Comparison of ENCODE assay signal across 1 cellular context in the genomic region with DNA sequence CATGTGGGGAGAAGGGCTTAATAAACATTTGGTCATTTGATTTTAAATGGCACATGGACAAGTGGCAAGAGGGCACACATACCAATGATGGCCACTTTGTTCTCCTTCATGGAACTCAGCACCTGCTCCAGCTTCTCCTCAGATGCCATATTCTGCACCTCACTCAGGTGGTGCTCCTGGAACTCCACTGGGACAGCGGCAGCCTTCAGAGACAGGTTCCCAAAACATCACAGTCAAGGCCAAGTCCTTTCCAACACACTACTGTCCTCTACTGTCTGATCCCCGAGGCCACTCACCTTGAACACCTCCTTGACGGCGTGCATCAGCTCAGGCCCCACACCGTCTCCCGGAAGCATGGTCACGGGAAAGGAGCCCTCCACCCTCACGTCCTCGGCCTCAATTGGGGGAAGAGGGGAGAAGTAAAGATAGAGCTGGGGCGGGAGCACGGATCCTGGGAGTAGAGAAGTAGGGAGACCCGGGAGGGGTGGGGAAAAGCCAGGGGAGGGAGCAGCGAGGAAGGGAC.
TF ChIP-seq lines count a peak whose summit lies in the region.

No MANE protein-coding gene starts in this region.

TF ChIP-seq in GM23338, 12 proteins besides CTCF, POLR2A, EP300 and RAD21:
- TF ChIP-seq, protein P1, sequence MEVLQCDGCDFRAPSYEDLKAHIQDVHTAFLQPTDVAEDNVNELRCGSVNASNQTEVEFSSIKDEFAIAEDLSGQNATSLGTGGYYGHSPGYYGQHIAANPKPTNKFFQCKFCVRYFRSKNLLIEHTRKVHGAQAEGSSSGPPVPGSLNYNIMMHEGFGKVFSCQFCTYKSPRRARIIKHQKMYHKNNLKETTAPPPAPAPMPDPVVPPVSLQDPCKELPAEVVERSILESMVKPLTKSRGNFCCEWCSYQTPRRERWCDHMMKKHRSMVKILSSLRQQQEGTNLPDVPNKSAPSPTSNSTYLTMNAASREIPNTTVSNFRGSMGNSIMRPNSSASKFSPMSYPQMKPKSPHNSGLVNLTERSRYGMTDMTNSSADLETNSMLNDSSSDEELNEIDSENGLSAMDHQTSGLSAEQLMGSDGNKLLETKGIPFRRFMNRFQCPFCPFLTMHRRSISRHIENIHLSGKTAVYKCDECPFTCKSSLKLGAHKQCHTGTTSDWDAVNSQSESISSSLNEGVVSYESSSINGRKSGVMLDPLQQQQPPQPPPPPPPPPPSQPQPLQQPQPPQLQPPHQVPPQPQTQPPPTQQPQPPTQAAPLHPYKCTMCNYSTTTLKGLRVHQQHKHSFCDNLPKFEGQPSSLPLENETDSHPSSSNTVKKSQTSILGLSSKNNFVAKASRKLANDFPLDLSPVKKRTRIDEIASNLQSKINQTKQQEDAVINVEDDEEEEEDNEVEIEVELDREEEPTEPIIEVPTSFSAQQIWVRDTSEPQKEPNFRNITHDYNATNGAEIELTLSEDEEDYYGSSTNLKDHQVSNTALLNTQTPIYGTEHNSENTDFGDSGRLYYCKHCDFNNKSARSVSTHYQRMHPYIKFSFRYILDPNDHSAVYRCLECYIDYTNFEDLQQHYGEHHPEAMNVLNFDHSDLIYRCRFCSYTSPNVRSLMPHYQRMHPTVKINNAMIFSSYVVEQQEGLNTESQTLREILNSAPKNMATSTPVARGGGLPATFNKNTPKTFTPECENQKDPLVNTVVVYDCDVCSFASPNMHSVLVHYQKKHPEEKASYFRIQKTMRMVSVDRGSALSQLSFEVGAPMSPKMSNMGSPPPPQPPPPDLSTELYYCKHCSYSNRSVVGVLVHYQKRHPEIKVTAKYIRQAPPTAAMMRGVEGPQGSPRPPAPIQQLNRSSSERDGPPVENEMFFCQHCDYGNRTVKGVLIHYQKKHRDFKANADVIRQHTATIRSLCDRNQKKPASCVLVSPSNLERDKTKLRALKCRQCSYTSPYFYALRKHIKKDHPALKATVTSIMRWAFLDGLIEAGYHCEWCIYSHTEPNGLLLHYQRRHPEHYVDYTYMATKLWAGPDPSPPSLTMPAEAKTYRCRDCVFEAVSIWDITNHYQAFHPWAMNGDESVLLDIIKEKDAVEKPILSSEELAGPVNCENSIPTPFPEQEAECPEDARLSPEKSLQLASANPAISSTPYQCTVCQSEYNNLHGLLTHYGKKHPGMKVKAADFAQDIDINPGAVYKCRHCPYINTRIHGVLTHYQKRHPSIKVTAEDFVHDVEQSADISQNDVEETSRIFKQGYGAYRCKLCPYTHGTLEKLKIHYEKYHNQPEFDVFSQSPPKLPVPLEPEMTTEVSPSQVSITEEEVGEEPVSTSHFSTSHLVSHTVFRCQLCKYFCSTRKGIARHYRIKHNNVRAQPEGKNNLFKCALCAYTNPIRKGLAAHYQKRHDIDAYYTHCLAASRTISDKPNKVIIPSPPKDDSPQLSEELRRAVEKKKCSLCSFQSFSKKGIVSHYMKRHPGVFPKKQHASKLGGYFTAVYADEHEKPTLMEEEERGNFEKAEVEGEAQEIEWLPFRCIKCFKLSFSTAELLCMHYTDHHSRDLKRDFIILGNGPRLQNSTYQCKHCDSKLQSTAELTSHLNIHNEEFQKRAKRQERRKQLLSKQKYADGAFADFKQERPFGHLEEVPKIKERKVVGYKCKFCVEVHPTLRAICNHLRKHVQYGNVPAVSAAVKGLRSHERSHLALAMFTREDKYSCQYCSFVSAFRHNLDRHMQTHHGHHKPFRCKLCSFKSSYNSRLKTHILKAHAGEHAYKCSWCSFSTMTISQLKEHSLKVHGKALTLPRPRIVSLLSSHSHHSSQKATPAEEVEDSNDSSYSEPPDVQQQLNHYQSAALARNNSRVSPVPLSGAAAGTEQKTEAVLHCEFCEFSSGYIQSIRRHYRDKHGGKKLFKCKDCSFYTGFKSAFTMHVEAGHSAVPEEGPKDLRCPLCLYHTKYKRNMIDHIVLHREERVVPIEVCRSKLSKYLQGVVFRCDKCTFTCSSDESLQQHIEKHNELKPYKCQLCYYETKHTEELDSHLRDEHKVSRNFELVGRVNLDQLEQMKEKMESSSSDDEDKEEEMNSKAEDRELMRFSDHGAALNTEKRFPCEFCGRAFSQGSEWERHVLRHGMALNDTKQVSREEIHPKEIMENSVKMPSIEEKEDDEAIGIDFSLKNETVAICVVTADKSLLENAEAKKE (CRISPR knock-in tag; IDR thresholded peaks at IDR 0.05) = no peak
- TF ChIP-seq, protein P2, sequence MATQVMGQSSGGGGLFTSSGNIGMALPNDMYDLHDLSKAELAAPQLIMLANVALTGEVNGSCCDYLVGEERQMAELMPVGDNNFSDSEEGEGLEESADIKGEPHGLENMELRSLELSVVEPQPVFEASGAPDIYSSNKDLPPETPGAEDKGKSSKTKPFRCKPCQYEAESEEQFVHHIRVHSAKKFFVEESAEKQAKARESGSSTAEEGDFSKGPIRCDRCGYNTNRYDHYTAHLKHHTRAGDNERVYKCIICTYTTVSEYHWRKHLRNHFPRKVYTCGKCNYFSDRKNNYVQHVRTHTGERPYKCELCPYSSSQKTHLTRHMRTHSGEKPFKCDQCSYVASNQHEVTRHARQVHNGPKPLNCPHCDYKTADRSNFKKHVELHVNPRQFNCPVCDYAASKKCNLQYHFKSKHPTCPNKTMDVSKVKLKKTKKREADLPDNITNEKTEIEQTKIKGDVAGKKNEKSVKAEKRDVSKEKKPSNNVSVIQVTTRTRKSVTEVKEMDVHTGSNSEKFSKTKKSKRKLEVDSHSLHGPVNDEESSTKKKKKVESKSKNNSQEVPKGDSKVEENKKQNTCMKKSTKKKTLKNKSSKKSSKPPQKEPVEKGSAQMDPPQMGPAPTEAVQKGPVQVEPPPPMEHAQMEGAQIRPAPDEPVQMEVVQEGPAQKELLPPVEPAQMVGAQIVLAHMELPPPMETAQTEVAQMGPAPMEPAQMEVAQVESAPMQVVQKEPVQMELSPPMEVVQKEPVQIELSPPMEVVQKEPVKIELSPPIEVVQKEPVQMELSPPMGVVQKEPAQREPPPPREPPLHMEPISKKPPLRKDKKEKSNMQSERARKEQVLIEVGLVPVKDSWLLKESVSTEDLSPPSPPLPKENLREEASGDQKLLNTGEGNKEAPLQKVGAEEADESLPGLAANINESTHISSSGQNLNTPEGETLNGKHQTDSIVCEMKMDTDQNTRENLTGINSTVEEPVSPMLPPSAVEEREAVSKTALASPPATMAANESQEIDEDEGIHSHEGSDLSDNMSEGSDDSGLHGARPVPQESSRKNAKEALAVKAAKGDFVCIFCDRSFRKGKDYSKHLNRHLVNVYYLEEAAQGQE (IDR thresholded peaks at IDR 0.05; ENCODE audit: unreplicated experiment) = no peak
- TF ChIP-seq, protein P3, sequence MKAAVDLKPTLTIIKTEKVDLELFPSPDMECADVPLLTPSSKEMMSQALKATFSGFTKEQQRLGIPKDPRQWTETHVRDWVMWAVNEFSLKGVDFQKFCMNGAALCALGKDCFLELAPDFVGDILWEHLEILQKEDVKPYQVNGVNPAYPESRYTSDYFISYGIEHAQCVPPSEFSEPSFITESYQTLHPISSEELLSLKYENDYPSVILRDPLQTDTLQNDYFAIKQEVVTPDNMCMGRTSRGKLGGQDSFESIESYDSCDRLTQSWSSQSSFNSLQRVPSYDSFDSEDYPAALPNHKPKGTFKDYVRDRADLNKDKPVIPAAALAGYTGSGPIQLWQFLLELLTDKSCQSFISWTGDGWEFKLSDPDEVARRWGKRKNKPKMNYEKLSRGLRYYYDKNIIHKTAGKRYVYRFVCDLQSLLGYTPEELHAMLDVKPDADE (IDR thresholded peaks at IDR 0.05) = no peak
- no peak for TF ChIP-seq EZH2 (IDR thresholded peaks at IDR 0.05; ENCODE audit: low read depth, unreplicated experiment)
- TF ChIP-seq ZNF331 (CRISPR knock-in tag; IDR thresholded peaks at IDR 0.05; ENCODE audit: low read depth) = no peak
- TF ChIP-seq POLR2AphosphoS5 (IDR thresholded peaks at IDR 0.05; ENCODE audit: low read depth) = no peak
- TF ChIP-seq JUNB (IDR thresholded peaks at IDR 0.05; ENCODE audit: unreplicated experiment) = no peak
- no peak for TF ChIP-seq CREB1 (CRISPR knock-in tag; IDR thresholded peaks at IDR 0.05; ENCODE audit: low read depth)
- TF ChIP-seq STAT1 (IDR thresholded peaks at IDR 0.05; ENCODE audit: unreplicated experiment) = no peak
